Comparison of ENCODE assay signal across 8 cellular contexts in genomic region chr10:102410427-102411073, GRCh38. TPM values are rescaled to one million over a fixed set of nuclear protein-coding genes. Genes with fewer than 3 reads are reported as not detected.
DNase-seq lines count a peak whose midpoint lies in the region; ATAC-seq, FAIRE-seq and TF ChIP-seq lines count a peak whose summit lies in the region.

No MANE protein-coding gene starts in this region.

- TF ChIP-seq CTCF in Panc1 (IDR thresholded peaks at IDR 0.05) (no peak), keratinocyte (optimal IDR thresholded peaks at IDR 0.05 in 1 of 3, IDR thresholded peaks at IDR 0.05 in 1 of 3, conservative IDR thresholded peaks at IDR 0.05 in 1 of 3; ENCODE audit: extremely low read depth in 1 of 3, insufficient read depth in 2 of 3, low read length in 3 of 3) (no peak)

- intact Hi-C loops in Panc1 (cut with micrococcal nuclease; ENCODE audit: unreplicated experiment), result no loop called here

- H3K4me1 ChIP-seq in Panc1 (ENCODE audit: control insufficient read depth, insufficient read depth, low read length) (peaks cover 8% of the 10 kb centered on the region), keratinocyte (ENCODE audit: control insufficient read depth, extremely low read depth, insufficient read depth, low read length) (peaks cover 11% of the 10 kb centered on the region)

- no peak overlapping the region for H3K9ac ChIP-seq in keratinocyte (ENCODE audit: control insufficient read depth, extremely low read depth, insufficient read depth, low read length)

- dilution Hi-C loops in keratinocyte (cut with MboI; ENCODE audit: extremely low pct_ligation_motif_present, low sequenced_read_pairs), result no loop called here

- peak overlapping the region; percentile 12 for H2AFZ ChIP-seq in keratinocyte (ENCODE audit: control insufficient read depth, low read length)

- H3K9me3 ChIP-seq in Panc1 (ENCODE audit: control insufficient read depth, insufficient read depth, low read depth, low read length) (no peaks in the 10 kb centered on the region), keratinocyte (ENCODE audit: control insufficient read depth, low read depth, low read length) (no peaks in the 10 kb centered on the region)

- H4K20me1 ChIP-seq in keratinocyte (ENCODE audit: control insufficient read depth, extremely low read depth, insufficient read depth, low read length), result no peaks in the 10 kb centered on the region

- no peaks in the 10 kb centered on the region for H3K9me1 ChIP-seq in keratinocyte (ENCODE audit: control insufficient read depth, extremely low read depth, insufficient read depth, low read length)

- H3K27me3 ChIP-seq in Panc1 (ENCODE audit: control insufficient read depth, insufficient read depth, low read length) (0 out of 2 replicates have a peak, but pooled peaks cover 2% of the 10 kb centered on the region), keratinocyte (ENCODE audit: control insufficient read depth, extremely low read depth, insufficient read depth, low read length) (peaks cover 68% of the 10 kb centered on the region)

- H3K36me3 ChIP-seq in Panc1 (ENCODE audit: control insufficient read depth, insufficient read depth, low read length) (no peaks in the 10 kb centered on the region; the same call in 1 of the 2 replicates), keratinocyte (ENCODE audit: control insufficient read depth in 2 of 2, extremely low read depth in 1 of 2, insufficient read depth in 2 of 2, low read length in 2 of 2) (no peaks in the 10 kb centered on the region)

- H3K4me2 ChIP-seq in keratinocyte (ENCODE audit: control insufficient read depth, extremely low read depth, insufficient read depth, low read depth, low read length), result peak overlapping the region; percentile 48

- no peak for DNase-seq in Panc1 (ENCODE audit: low read depth, low spot score)
- DNase-seq in anterior cingulate cortex (lab: John Stamatoyannopoulos, UW), result peak in 45 of 58 donors; percentile 16 to 77 (median 44)
- DNase-seq in keratinocyte (ENCODE audit: low read depth, low spot score), result no peak
- peak; percentile 46 for DNase-seq in stimulated activated CD8-positive, alpha-beta memory T cell treated with anti-CD3 and anti-CD28 coated beads, Interleukin-4, amount 100 ng/mL, for 24 hours (ENCODE audit: low read depth)
- DNase-seq in GM03348 (ENCODE audit: low spot score), result no peak

- no peaks in the 10 kb centered on the region for H3K79me2 ChIP-seq in keratinocyte (ENCODE audit: control insufficient read depth, insufficient read depth, low read length)

- in situ Hi-C loops in Panc1 (cut with HindIII; ENCODE audit: low pct_unique_long_range_greater_than_20kb, low sequenced_read_pairs), result no loop called here

- no peak for FAIRE-seq in keratinocyte (lab: Jason Lieb, UNC)

- H3K27ac ChIP-seq in Panc1 (ENCODE audit: low read length) (peak overlapping the region; percentile 10; the same call in 1 of the 2 replicates), keratinocyte (ENCODE audit: control insufficient read depth, insufficient read depth, low read length) (no peak overlapping the region)

- H3K4me3 ChIP-seq in Panc1 (ENCODE audit: low read depth in 2 of 2, low read length in 2 of 2) (peak overlapping the region; percentile 33 to 51), keratinocyte (ENCODE audit: control insufficient read depth in 2 of 3, extremely low read depth in 1 of 3, insufficient read depth in 2 of 3, low read depth in 1 of 3, low read length in 3 of 3) (peak overlapping the region; percentile 5 to 34 (median 26))

- BruUV-seq in Panc1 (replicated peaks; lab: Mats Ljungman, UMichigan), result no TSS peak

- ATAC-seq in Panc1 (0 out of 2 replicates have a peak, but pooled peaks have one; percentile 11), HG03442 (IDR thresholded peaks at IDR 0.05; ENCODE audit: unreplicated experiment) (no peak), GM19324 (IDR thresholded peaks at IDR 0.05; ENCODE audit: low FRiP score, unreplicated experiment) (no peak), GM19463 (IDR thresholded peaks at IDR 0.05; ENCODE audit: unreplicated experiment) (no peak)

- POLR2A ChIA-PET in Panc1 (lab: Charles Lee), result interaction anchor here (0.6 to 1.2 kb wide), 3 partner anchors 12 to 29 kb away, joined by 3 to 12 read pairs (median 3); no protein-coding TSS in a partner anchor

- CTCF ChIA-PET in Panc1 (lab: Charles Lee), result interaction anchor here (0.5 to 1.4 kb wide), 2 partner anchors 10 to 32 kb away, joined by 4 to 7 read pairs; partner anchors contain the start of gene FBXL15

RNA-seq across cellular contexts. Expression of gene PSD, which starts 8.0 kb away (rescaled TPM):
- 2.4 TPM for total RNA-seq in Panc1 (2021; ENCODE audit: unreplicated experiment)
- 8.3 TPM for polyA plus RNA-seq in Panc1 (2012; ENCODE audit: insufficient read length)
- polyA plus RNA-seq in keratinocyte, result 0.10 to 0.81 TPM (median 0.11 TPM) in 3 replicates
- polyA plus RNA-seq in keratinocyte (2011; ENCODE audit: low read depth), result 0.46 TPM
- polyA plus RNA-seq in keratinocyte (2011; cell fraction: cytosol; rRNA removed), result 0.11 and 0.19 TPM in 2 replicates
- polyA plus RNA-seq in keratinocyte (2011; cell fraction: nucleus; rRNA removed), result 0.56 and 0.69 TPM in 2 replicates
- 0.71 and 1.0 TPM in 2 replicates for polyA plus RNA-seq in keratinocyte (2012; ENCODE audit: low replicate concordance)
- 0.07 TPM in 1 of 3 replicates, not detected in the others for polyA minus RNA-seq in keratinocyte
- not detected for polyA minus RNA-seq in keratinocyte (2011; cell fraction: cytosol; rRNA and poly(A)+ RNA removed)
- 0.42 and 0.54 TPM in 2 replicates for polyA minus RNA-seq in keratinocyte (2011; cell fraction: nucleus; rRNA and poly(A)+ RNA removed)

RNA-seq across cellular contexts. Expression of gene FBXL15, which starts 10.1 kb away (rescaled TPM):
- 7.9 TPM for total RNA-seq in Panc1 (2021; ENCODE audit: unreplicated experiment)
- polyA plus RNA-seq in Panc1 (2012; ENCODE audit: insufficient read length), result 17.0 TPM
- polyA plus RNA-seq in keratinocyte, result 3.1 to 4.9 TPM (median 3.5 TPM) in 3 replicates
- 1.6 TPM for polyA plus RNA-seq in keratinocyte (2011; ENCODE audit: low read depth)
- 1.5 and 7.8 TPM in 2 replicates for polyA plus RNA-seq in keratinocyte (2011; cell fraction: cytosol; rRNA removed)
- 4.3 and 7.1 TPM in 2 replicates for polyA plus RNA-seq in keratinocyte (2011; cell fraction: nucleus; rRNA removed)
- polyA plus RNA-seq in keratinocyte (2012; ENCODE audit: low replicate concordance), result 4.7 and 5.6 TPM in 2 replicates
- polyA minus RNA-seq in keratinocyte, result 0.33 to 0.74 TPM (median 0.66 TPM) in 3 replicates
- 8.4 TPM for polyA minus RNA-seq in keratinocyte (2011; cell fraction: cytosol; rRNA and poly(A)+ RNA removed)
- 2.8 and 3.0 TPM in 2 replicates for polyA minus RNA-seq in keratinocyte (2011; cell fraction: nucleus; rRNA and poly(A)+ RNA removed)

RNA-seq across cellular contexts. Expression of gene NFKB2, which starts 15.0 kb away (rescaled TPM):
- total RNA-seq in Panc1 (2021; ENCODE audit: unreplicated experiment), result 105 TPM
- 119 TPM for polyA plus RNA-seq in Panc1 (2012; ENCODE audit: insufficient read length)
- polyA plus RNA-seq in keratinocyte, result 14.8 to 16.8 TPM (median 15.8 TPM) in 3 replicates
- 47.7 TPM for polyA plus RNA-seq in keratinocyte (2011; ENCODE audit: low read depth)
- 9.6 and 15.3 TPM in 2 replicates for polyA plus RNA-seq in keratinocyte (2011; cell fraction: cytosol; rRNA removed)
- 47.4 and 48.2 TPM in 2 replicates for polyA plus RNA-seq in keratinocyte (2011; cell fraction: nucleus; rRNA removed)
- polyA plus RNA-seq in keratinocyte (2012; ENCODE audit: low replicate concordance), result 21.2 and 23.3 TPM in 2 replicates
- polyA minus RNA-seq in keratinocyte, result 11.1 to 25.1 TPM (median 12.4 TPM) in 3 replicates
- 12.9 TPM for polyA minus RNA-seq in keratinocyte (2011; cell fraction: cytosol; rRNA and poly(A)+ RNA removed)
- 22.6 and 23.0 TPM in 2 replicates for polyA minus RNA-seq in keratinocyte (2011; cell fraction: nucleus; rRNA and poly(A)+ RNA removed)

RNA-seq across cellular contexts. Expression of gene CUEDC2, which starts 21.8 kb away (rescaled TPM):
- total RNA-seq in Panc1 (2021; ENCODE audit: unreplicated experiment), result 79.3 TPM
- polyA plus RNA-seq in Panc1 (2012; ENCODE audit: insufficient read length), result 128 TPM
- polyA plus RNA-seq in keratinocyte, result 35.8 to 77.3 TPM (median 46.6 TPM) in 3 replicates
- 12.7 TPM for polyA plus RNA-seq in keratinocyte (2011; ENCODE audit: low read depth)
- 43.1 and 74.9 TPM in 2 replicates for polyA plus RNA-seq in keratinocyte (2011; cell fraction: cytosol; rRNA removed)
- polyA plus RNA-seq in keratinocyte (2011; cell fraction: nucleus; rRNA removed), result 57.2 and 68.1 TPM in 2 replicates
- 30.2 and 63.8 TPM in 2 replicates for polyA plus RNA-seq in keratinocyte (2012; ENCODE audit: low replicate concordance)
- 30.5 to 34.5 TPM (median 33.6 TPM) in 3 replicates for polyA minus RNA-seq in keratinocyte
- polyA minus RNA-seq in keratinocyte (2011; cell fraction: cytosol; rRNA and poly(A)+ RNA removed), result 55.1 TPM
- 10.6 and 15.3 TPM in 2 replicates for polyA minus RNA-seq in keratinocyte (2011; cell fraction: nucleus; rRNA and poly(A)+ RNA removed)

RNA-seq across cellular contexts. Expression of gene C10orf95, which starts 40.8 kb away (rescaled TPM):
- total RNA-seq in Panc1 (2021; ENCODE audit: unreplicated experiment), result 0.21 TPM
- 1.2 TPM for polyA plus RNA-seq in Panc1 (2012; ENCODE audit: insufficient read length)
- polyA plus RNA-seq in keratinocyte, result 0.60 to 0.81 TPM (median 0.63 TPM) in 3 replicates
- polyA plus RNA-seq in keratinocyte (2011; ENCODE audit: low read depth), result 0.24 TPM
- polyA plus RNA-seq in keratinocyte (2011; cell fraction: cytosol; rRNA removed), result 0.43 and 0.78 TPM in 2 replicates
- 0.27 and 0.52 TPM in 2 replicates for polyA plus RNA-seq in keratinocyte (2011; cell fraction: nucleus; rRNA removed)
- 0.83 and 2.1 TPM in 2 replicates for polyA plus RNA-seq in keratinocyte (2012; ENCODE audit: low replicate concordance)
- 0.26 to 0.99 TPM (median 0.43 TPM) in 3 replicates for polyA minus RNA-seq in keratinocyte
- polyA minus RNA-seq in keratinocyte (2011; cell fraction: cytosol; rRNA and poly(A)+ RNA removed), result not detected
- 0.39 and 0.42 TPM in 2 replicates for polyA minus RNA-seq in keratinocyte (2011; cell fraction: nucleus; rRNA and poly(A)+ RNA removed)

Comparison
In these comparisons a context has a peak if more than half of its experiments do, and no peak if none do; other contexts are left out.
1. DNase-seq: peak in anterior cingulate cortex (45 of 58) and stimulated activated CD8-positive, alpha-beta memory T cell treated with anti-CD3 and anti-CD28 coated beads, Interleukin-4, amount 100 ng/mL, for 24 hours (single experiment); none in Panc1 (single experiment), keratinocyte (single experiment) and GM03348 (single experiment).